ENCODE assay signal across 13 cellular contexts in genomic region chr12:91138337-91138905, GRCh38. TPM values are rescaled to one million over a fixed set of nuclear protein-coding genes. Genes with fewer than 3 reads are reported as not detected.
DNase-seq lines count a peak whose midpoint lies in the region; ATAC-seq, FAIRE-seq and TF ChIP-seq lines count a peak whose summit lies in the region.
"Had no signal": no experiment of that assay in that cellular context is flagged by ENCODE, and none has a peak within 500 bp of the region (broad histone marks: within the 10 kb centered on the region; RNA-seq: fewer than 3 reads in every experiment).

No MANE protein-coding gene starts in this region.

- POLR2A ChIA-PET in activated CD8-positive, alpha-beta T cell treated with anti-CD3 and anti-CD28 coated beads, Interleukin-2, amount 10 ng/mL, durations not matched to agents 7 days and 5 days (lab: Charles Lee) = no interaction called here

- no peak overlapping the region for H4K8ac ChIP-seq in trophoblast cell (ENCODE audit: low read depth, low read length)

- no peak for TF ChIP-seq CTCF in D721Med (IDR thresholded peaks at IDR 0.05; ENCODE audit: insufficient read depth, missing control alignments)
- TF ChIP-seq CTCF in left ventricle myocardium inferior (IDR thresholded peaks at IDR 0.05; ENCODE audit: borderline replicate concordance) = no peak

- no CpG with 5 or more reads among the region's 1 CpG for WGBS in trophoblast cell (ENCODE audit: extremely low coverage, insufficient coverage, insufficient read length)

- no peak overlapping the region for H3K14ac ChIP-seq in trophoblast cell (ENCODE audit: low read length)

- peak overlapping the region; percentile 67 for H3K27ac ChIP-seq in left ventricle myocardium inferior (replicated peaks)
- peak overlapping the region; percentile 55 for H3K27ac ChIP-seq in trophoblast cell (ENCODE audit: low read depth, low read length)

- no peak overlapping the region for H3K4me2 ChIP-seq in trophoblast cell (ENCODE audit: low read length)

- no peak overlapping the region for H3K18ac ChIP-seq in trophoblast cell (ENCODE audit: low read length)

- no peaks in the 10 kb centered on the region for H3K9me3 Mint-ChIP-seq in activated CD8-positive, alpha-beta T cell treated with anti-CD3 and anti-CD28 coated beads, Interleukin-2, amount 10 ng/mL, durations not matched to agents 7 days and 5 days (ENCODE audit: insufficient read depth)
- H3K9me3 Mint-ChIP-seq: activated T-helper 2 cell treated with anti-CD3 and anti-CD28 coated beads, Interferon-gamma antibody, Interleukin-2, Interleukin-4, amounts not matched to agents 10 μg/mL and 5 μg/mL and 100 μg/mL, durations not matched to agents 14 hours and 24 hours and 36 hours had no signal

- no peak overlapping the region for H3K4ac ChIP-seq in trophoblast cell (ENCODE audit: low read depth, low read length)

- no peak overlapping the region for H2AFZ ChIP-seq in trophoblast cell (ENCODE audit: insufficient read depth, low read length, poor library complexity)

- H3K4me3 ChIP-seq in left ventricle myocardium inferior (no peak overlapping the region), trophoblast cell (ENCODE audit: low read depth, low read length) (no peak overlapping the region)
- H3K4me3 ChIP-seq: upper lobe of left lung had no signal

- H2AK5ac ChIP-seq in trophoblast cell (ENCODE audit: low read length) = no peak overlapping the region

- peak; percentile 25 for FAIRE-seq in D721Med (lab: Jason Lieb, UNC)

- no peak overlapping the region for H3K23ac ChIP-seq in trophoblast cell (ENCODE audit: low read length)

- H3K79me1 ChIP-seq in trophoblast cell (ENCODE audit: low read length) = peaks cover 6% of the 10 kb centered on the region

- H3K36me3 ChIP-seq in left ventricle myocardium inferior (no peaks in the 10 kb centered on the region), trophoblast cell (ENCODE audit: control insufficient read depth in 1 of 2, insufficient read depth in 2 of 2, low read length in 2 of 2) (no peaks in the 10 kb centered on the region)
- H3K36me3 ChIP-seq: upper lobe of left lung had no signal

- no peak overlapping the region for H2BK120ac ChIP-seq in trophoblast cell (ENCODE audit: insufficient read depth, low read length, poor library complexity)

- H3K27me3 ChIP-seq in left ventricle myocardium inferior (ENCODE audit: low read depth) (no peaks in the 10 kb centered on the region), trophoblast cell (ENCODE audit: insufficient read depth, low read length) (no peaks in the 10 kb centered on the region)
- H3K27me3 ChIP-seq: upper lobe of left lung had no signal

- H3K79me2 ChIP-seq in trophoblast cell (ENCODE audit: control insufficient read depth, insufficient read depth, low read length, poor library complexity) = no peaks in the 10 kb centered on the region

- no peak overlapping the region for H3K9ac ChIP-seq in trophoblast cell (ENCODE audit: low read length)

- DNase-seq in D721Med (ENCODE audit: insufficient read length, low spot score) (no peak), SK-MEL-5 (ENCODE audit: low read depth, low spot score) (peak; percentile 16), left ventricle myocardium inferior (peak; percentile 19), trophoblast cell (peak; percentile 48 to 68), GOT3 (lab: John Stamatoyannopoulos, UW) (no peak), DMS53 treated with DMSO at 0.1 percent for 48 hours (lab: John Stamatoyannopoulos, UW; ENCODE audit: unreplicated experiment) (no peak)
- no peak for DNase-seq in activated CD8-positive, alpha-beta T cell treated with anti-CD3 and anti-CD28 coated beads, Interleukin-2, amount 10 ng/mL, durations not matched to agents 7 days and 5 days
- DNase-seq: activated CD4-positive, alpha-beta T cell treated with anti-CD3 and anti-CD28 coated beads for 36 hours; H7; upper lobe of left lung had no signal

- H4K12ac ChIP-seq in trophoblast cell (ENCODE audit: low read depth, low read length) = no peak overlapping the region

- H3K4me1 ChIP-seq in left ventricle myocardium inferior (peaks cover 14% of the 10 kb centered on the region), trophoblast cell (ENCODE audit: control insufficient read depth in 1 of 2, insufficient read depth in 2 of 2, low read length in 2 of 2) (peaks cover 2 to 6% of the 10 kb centered on the region in 2 experiments)
- H3K4me1 ChIP-seq: upper lobe of left lung had no signal

- intact Hi-C loops in left ventricle myocardium inferior (cut with micrococcal nuclease) = no loop called here

- CTCF ChIA-PET in activated CD8-positive, alpha-beta T cell treated with anti-CD3 and anti-CD28 coated beads, Interleukin-2, amount 10 ng/mL, durations not matched to agents 7 days and 5 days (lab: Charles Lee) = no interaction called here

- H3K27ac Mint-ChIP-seq in activated CD8-positive, alpha-beta T cell treated with anti-CD3 and anti-CD28 coated beads, Interleukin-2, amount 10 ng/mL, durations not matched to agents 7 days and 5 days = no peak overlapping the region
- H3K27ac Mint-ChIP-seq: activated CD4-positive, alpha-beta T cell treated with anti-CD3 and anti-CD28 coated beads for 36 hours; activated T-helper 2 cell treated with anti-CD3 and anti-CD28 coated beads, Interferon-gamma antibody, Interleukin-2, Interleukin-4, amounts not matched to agents 10 μg/mL and 5 μg/mL and 100 μg/mL, durations not matched to agents 14 hours and 24 hours and 36 hours had no signal

- H3K36me3 Mint-ChIP-seq in activated CD8-positive, alpha-beta T cell treated with anti-CD3 and anti-CD28 coated beads, Interleukin-2, amount 10 ng/mL, durations not matched to agents 7 days and 5 days (ENCODE audit: low read depth) = no peaks in the 10 kb centered on the region
- H3K36me3 Mint-ChIP-seq: brain had no signal

- in situ Hi-C loops in SK-MEL-5 (cut with HindIII; ENCODE audit: low pct_unique_long_range_greater_than_20kb, low sequenced_read_pairs) = no loop called here

- ATAC-seq in activated CD8-positive, alpha-beta T cell treated with anti-CD3 and anti-CD28 coated beads, Interleukin-2, amount 10 ng/mL, durations not matched to agents 7 days and 5 days = no peak
- ATAC-seq in HG03139 (IDR thresholded peaks at IDR 0.05; ENCODE audit: unreplicated experiment) = no peak
- ATAC-seq: activated CD4-positive, alpha-beta T cell treated with anti-CD3 and anti-CD28 coated beads for 36 hours had no signal

- no peaks in the 10 kb centered on the region for H3K27me3 Mint-ChIP-seq in activated CD8-positive, alpha-beta T cell treated with anti-CD3 and anti-CD28 coated beads, Interleukin-2, amount 10 ng/mL, durations not matched to agents 7 days and 5 days (ENCODE audit: low read depth)

- no peaks in the 10 kb centered on the region for H3K9me3 ChIP-seq in left ventricle myocardium inferior (replicated peaks)
- H3K9me3 ChIP-seq in trophoblast cell (ENCODE audit: insufficient read depth, low read depth, low read length) = no peaks in the 10 kb centered on the region
- H3K9me3 ChIP-seq: upper lobe of left lung had no signal

- H4K91ac ChIP-seq in trophoblast cell (ENCODE audit: low read depth, low read length) = no peak overlapping the region

- no peak overlapping the region for H3K4me3 Mint-ChIP-seq in activated CD8-positive, alpha-beta T cell treated with anti-CD3 and anti-CD28 coated beads, Interleukin-2, amount 10 ng/mL, durations not matched to agents 7 days and 5 days
- H3K4me3 Mint-ChIP-seq: activated CD4-positive, alpha-beta T cell treated with anti-CD3 and anti-CD28 coated beads for 36 hours had no signal

- no peak overlapping the region for H2BK5ac ChIP-seq in trophoblast cell (ENCODE audit: low read depth, low read length, poor library complexity)

- H2BK12ac ChIP-seq in trophoblast cell (ENCODE audit: low read length) = no peak overlapping the region

- H3K4me1 Mint-ChIP-seq in activated CD8-positive, alpha-beta T cell treated with anti-CD3 and anti-CD28 coated beads, Interleukin-2, amount 10 ng/mL, durations not matched to agents 7 days and 5 days (ENCODE audit: low read depth) = no peaks in the 10 kb centered on the region
- H3K4me1 Mint-ChIP-seq: activated CD4-positive, alpha-beta T cell treated with anti-CD3 and anti-CD28 coated beads for 36 hours had no signal

RNA-seq across cellular contexts. Expression of gene LUM, which starts 27.1 kb away (rescaled TPM):
- total RNA-seq in SK-MEL-5 (2014; rRNA removed; shearing (Covaris generic)) = 873 and 905 TPM in 2 replicates
- 596 and 623 TPM in 2 replicates for polyA plus RNA-seq in SK-MEL-5 (2015; cell fraction: cytosol; rRNA removed)
- polyA plus RNA-seq in SK-MEL-5 (2015; cell fraction: nucleus; rRNA removed) = 131 and 184 TPM in 2 replicates
- 115 TPM for total RNA-seq in left ventricle myocardium inferior
- polyA plus RNA-seq in trophoblast cell (2013) = 921 and 976 TPM in 2 replicates
- total RNA-seq in activated CD8-positive, alpha-beta T cell treated with anti-CD3 and anti-CD28 coated beads, Interleukin-2, amount 10 ng/mL, durations not matched to agents 7 days and 5 days = not detected
- total RNA-seq: activated CD4-positive, alpha-beta T cell treated with anti-CD3 and anti-CD28 coated beads for 36 hours; activated T-helper 2 cell treated with anti-CD3 and anti-CD28 coated beads, Interferon-gamma antibody, Interleukin-2, Interleukin-4, amounts not matched to agents 10 μg/mL and 5 μg/mL and 100 μg/mL, durations not matched to agents 14 hours and 24 hours and 36 hours; H7 had no signal

RNA-seq across cellular contexts. Expression of gene DCN, which starts 44.2 kb away (rescaled TPM):
- 30.7 and 40.0 TPM in 2 replicates for total RNA-seq in SK-MEL-5 (2014; rRNA removed; shearing (Covaris generic))
- polyA plus RNA-seq in SK-MEL-5 (2015; cell fraction: cytosol; rRNA removed) = 44.2 and 50.2 TPM in 2 replicates
- polyA plus RNA-seq in SK-MEL-5 (2015; cell fraction: nucleus; rRNA removed) = 9.6 and 24.4 TPM in 2 replicates
- 716 TPM for total RNA-seq in left ventricle myocardium inferior
- 99.3 and 117 TPM in 2 replicates for polyA plus RNA-seq in trophoblast cell (2013)
- not detected for total RNA-seq in activated CD8-positive, alpha-beta T cell treated with anti-CD3 and anti-CD28 coated beads, Interleukin-2, amount 10 ng/mL, durations not matched to agents 7 days and 5 days
- total RNA-seq: activated CD4-positive, alpha-beta T cell treated with anti-CD3 and anti-CD28 coated beads for 36 hours; activated T-helper 2 cell treated with anti-CD3 and anti-CD28 coated beads, Interferon-gamma antibody, Interleukin-2, Interleukin-4, amounts not matched to agents 10 μg/mL and 5 μg/mL and 100 μg/mL, durations not matched to agents 14 hours and 24 hours and 36 hours; H7 had no signal

Comparison
In these comparisons a context has a peak if more than half of its experiments do, and no peak if none do; other contexts are left out.
1. DNase-seq: peak in SK-MEL-5 (single experiment), left ventricle myocardium inferior (single experiment) and trophoblast cell (2 of 2); none in D721Med (single experiment), GOT3 (single experiment), activated CD8-positive, alpha-beta T cell treated with anti-CD3 and anti-CD28 coated beads, Interleukin-2, amount 10 ng/mL, durations not matched to agents 7 days and 5 days (single experiment) and DMS53 treated with DMSO at 0.1 percent for 48 hours (single experiment).
2. RNA of gene LUM, which starts 27.1 kb away (total RNA-seq): 873 to 905 TPM in SK-MEL-5 and 115 TPM in left ventricle myocardium inferior (single experiment); not detected in activated CD8-positive, alpha-beta T cell treated with anti-CD3 and anti-CD28 coated beads, Interleukin-2, amount 10 ng/mL, durations not matched to agents 7 days and 5 days; every median in the first group is over 100 times any median in the second.
3. RNA of gene DCN, which starts 44.2 kb away (total RNA-seq): 716 TPM in left ventricle myocardium inferior (single experiment) and 30.7 to 40.0 TPM in SK-MEL-5; not detected in activated CD8-positive, alpha-beta T cell treated with anti-CD3 and anti-CD28 coated beads, Interleukin-2, amount 10 ng/mL, durations not matched to agents 7 days and 5 days; every median in the first group is over 10 times any median in the second.